8 cellular contexts compared by ENCODE assay signal in genomic region chr1:1371741-1372711, GRCh38. TPM values are rescaled to one million over a fixed set of nuclear protein-coding genes. Genes with fewer than 3 reads are reported as not detected.
DNase-seq lines count a peak whose midpoint lies in the region; ATAC-seq and TF ChIP-seq lines count a peak whose summit lies in the region.

No MANE protein-coding gene starts in this region.

- peak overlapping the region; percentile 80 for H3K4me3 Mint-ChIP-seq in CD4-positive, alpha-beta T cell
- no peak overlapping the region; the same call in 1 of the 2 replicates for H3K4me3 Mint-ChIP-seq in HFFc6
- peak overlapping the region; percentile 67 for H3K4me3 Mint-ChIP-seq in activated T-helper 2 cell treated with anti-CD3 and anti-CD28 coated beads, Interferon-gamma antibody, Interleukin-2, Interleukin-4, amounts not matched to agents 10 μg/mL and 5 μg/mL and 100 μg/mL, durations not matched to agents 14 hours and 24 hours and 36 hours (ENCODE audit: low read depth)

- H3K4me1 Mint-ChIP-seq in CD4-positive, alpha-beta T cell (ENCODE audit: low read depth), result peaks cover 43% of the 10 kb centered on the region
- H3K4me1 Mint-ChIP-seq in HFFc6 (ENCODE audit: low read depth), result peaks cover 11% of the 10 kb centered on the region; the same call in 1 of the 2 replicates
- peaks cover 16% of the 10 kb centered on the region for H3K4me1 Mint-ChIP-seq in activated T-helper 2 cell treated with anti-CD3 and anti-CD28 coated beads, Interferon-gamma antibody, Interleukin-2, Interleukin-4, amounts not matched to agents 10 μg/mL and 5 μg/mL and 100 μg/mL, durations not matched to agents 14 hours and 24 hours and 36 hours (ENCODE audit: low read depth)

- H3K27me3 Mint-ChIP-seq in CD4-positive, alpha-beta T cell, result no peaks in the 10 kb centered on the region
- no peaks in the 10 kb centered on the region for H3K27me3 Mint-ChIP-seq in HFFc6 (ENCODE audit: insufficient read depth)
- no peaks in the 10 kb centered on the region for H3K27me3 Mint-ChIP-seq in activated T-helper 2 cell treated with anti-CD3 and anti-CD28 coated beads, Interferon-gamma antibody, Interleukin-2, Interleukin-4, amounts not matched to agents 10 μg/mL and 5 μg/mL and 100 μg/mL, durations not matched to agents 14 hours and 24 hours and 36 hours (ENCODE audit: low read depth)

- H3K27ac ChIP-seq in CD4-positive, alpha-beta T cell (ENCODE audit: low read depth, low read length), result no peak overlapping the region
- H3K27ac ChIP-seq in sigmoid colon, result peak overlapping the region; percentile 17 to 58 (median 31)

- 30 to 33% methylated on average over 26 of the region's 26 CpGs for WGBS in sigmoid colon, 2 donors

- peaks cover 2 to 41% (median 34%) of the 10 kb centered on the region in 4 donors for H3K4me1 ChIP-seq in sigmoid colon

- intact Hi-C loops in CD4-positive, alpha-beta T cell (cut with DNase I, micrococcal nuclease), result loop anchor here (1.0 to 10.0 kb wide), 6 partner anchors 17 to 339 kb away; partner anchors contain the start of genes ACAP3 (in 1 of the 2), DVL1 (in 1 of the 2) and PUSL1 (in 1 of the 2)
- intact Hi-C loops in activated T-helper 2 cell treated with anti-CD3 and anti-CD28 coated beads, Interferon-gamma antibody, Interleukin-2, Interleukin-4, amounts not matched to agents 10 μg/mL and 5 μg/mL and 100 μg/mL, durations not matched to agents 14 hours and 24 hours and 36 hours (cut with micrococcal nuclease), result loop anchor here (10.0 kb wide), 1 partner anchor 67 kb away; the partner anchor contains the start of genes ACAP3 and PUSL1
- intact Hi-C loops in sigmoid colon (cut with DNase I), result loop anchor here (2.0 kb wide), 1 partner anchor 23 kb away; the partner anchor contains the start of gene DVL1

- no peak overlapping the region for H3K4me3 ChIP-seq in sigmoid colon

- no peaks in the 10 kb centered on the region for H3K9me3 ChIP-seq in CD4-positive, alpha-beta T cell (ENCODE audit: control insufficient read depth, low read length)
- no peaks in the 10 kb centered on the region for H3K9me3 ChIP-seq in sigmoid colon

- H3K27ac Mint-ChIP-seq in CD4-positive, alpha-beta T cell, result peak overlapping the region; percentile 88
- peak overlapping the region; percentile 59; the same call in 1 of the 2 replicates for H3K27ac Mint-ChIP-seq in HFFc6
- H3K27ac Mint-ChIP-seq in activated T-helper 2 cell treated with anti-CD3 and anti-CD28 coated beads, Interferon-gamma antibody, Interleukin-2, Interleukin-4, amounts not matched to agents 10 μg/mL and 5 μg/mL and 100 μg/mL, durations not matched to agents 14 hours and 24 hours and 36 hours, result peak overlapping the region; percentile 58

- no peaks in the 10 kb centered on the region for H3K27me3 ChIP-seq in CD4-positive, alpha-beta T cell (ENCODE audit: control insufficient read depth, insufficient read depth, low read length)
- no peaks in the 10 kb centered on the region for H3K27me3 ChIP-seq in sigmoid colon

- TF ChIP-seq POLR2A in sigmoid colon (IDR thresholded peaks at IDR 0.05), result no peak

- H3K36me3 ChIP-seq in sigmoid colon, result peaks cover 0 to 15% (median 4%) of the 10 kb centered on the region in 4 donors

- CTCF ChIA-PET in CD4-positive, alpha-beta T cell (lab: Charles Lee), result interaction anchor here (0.6 to 1.8 kb wide), 7 partner anchors 18 to 241 kb away, joined by 3 to 10 read pairs (median 3); partner anchors contain the start of gene CCNL2

- no peak for TF ChIP-seq EP300 in sigmoid colon (IDR thresholded peaks at IDR 0.05)

- POLR2A ChIA-PET in CD4-positive, alpha-beta T cell (lab: Charles Lee), result interaction anchor here (0.7 to 4.1 kb wide), 6 partner anchors 18 to 408 kb away, joined by 3 to 23 read pairs (median 5); partner anchors contain the start of genes CCNL2 and DVL1

- no peaks in the 10 kb centered on the region for H3K9me3 Mint-ChIP-seq in CD4-positive, alpha-beta T cell
- H3K9me3 Mint-ChIP-seq in HFFc6, result no peaks in the 10 kb centered on the region
- H3K9me3 Mint-ChIP-seq in activated T-helper 2 cell treated with anti-CD3 and anti-CD28 coated beads, Interferon-gamma antibody, Interleukin-2, Interleukin-4, amounts not matched to agents 10 μg/mL and 5 μg/mL and 100 μg/mL, durations not matched to agents 14 hours and 24 hours and 36 hours, result no peaks in the 10 kb centered on the region

- TF ChIP-seq CTCF in CD4-positive, alpha-beta T cell (IDR thresholded peaks at IDR 0.05), result peak; percentile 93
- TF ChIP-seq CTCF in HFFc6 (IDR thresholded peaks at IDR 0.05) (peak; percentile 98), sigmoid colon (IDR thresholded peaks at IDR 0.05) (peak; percentile 76 to 96 (median 86))

- ATAC-seq in CD4-positive, alpha-beta T cell (ENCODE audit: poor library complexity), result peak; percentile 26
- no peak for ATAC-seq in HG03520 (IDR thresholded peaks at IDR 0.05; ENCODE audit: unreplicated experiment)

- peak; percentile 64 to 82 (median 70) for DNase-seq in CD4-positive, alpha-beta T cell
- DNase-seq in HFFc6 (no peak), RPMI7951 (ENCODE audit: low read depth) (peak; percentile 55), germinal center (ENCODE audit: low spot score) (peak; percentile 87), sigmoid colon (peak; percentile 86), mesenteric fat pad (ENCODE audit: low spot score) (no peak)
- DNase-seq in activated T-helper 2 cell treated with anti-CD3 and anti-CD28 coated beads, Interferon-gamma antibody, Interleukin-2, Interleukin-4, amounts not matched to agents 10 μg/mL and 5 μg/mL and 100 μg/mL, durations not matched to agents 14 hours and 24 hours and 36 hours (ENCODE audit: low spot score), result peak; percentile 74

- H3K36me3 Mint-ChIP-seq in CD4-positive, alpha-beta T cell (ENCODE audit: low read depth), result peaks cover 10% of the 10 kb centered on the region
- H3K36me3 Mint-ChIP-seq in HFFc6 (ENCODE audit: low read depth), result no peaks in the 10 kb centered on the region
- H3K36me3 Mint-ChIP-seq in activated T-helper 2 cell treated with anti-CD3 and anti-CD28 coated beads, Interferon-gamma antibody, Interleukin-2, Interleukin-4, amounts not matched to agents 10 μg/mL and 5 μg/mL and 100 μg/mL, durations not matched to agents 14 hours and 24 hours and 36 hours (ENCODE audit: low read depth), result peaks cover 15% of the 10 kb centered on the region

RNA-seq across cellular contexts. Expression of gene AURKAIP1, which starts 3.0 kb away (rescaled TPM):
- total RNA-seq in CD4-positive, alpha-beta T cell, result 10 to 100 TPM; 59.2 to 64.6 TPM
- 100 to 1,000 TPM; 178 to 206 (median 196) TPM for total RNA-seq in HFFc6 (2021; fragmentation: NEBNext Ultra II Directional; extraction: Animal tissue kit (Norgen Biotek cat#: 25700))
- total RNA-seq in RPMI7951 (2014; rRNA removed; shearing (Covaris generic)), result 141 and 204 TPM in 2 replicates
- 133 TPM in 2 replicates for total RNA-seq in activated T-helper 2 cell treated with anti-CD3 and anti-CD28 coated beads, Interferon-gamma antibody, Interleukin-2, Interleukin-4, amounts not matched to agents 10 μg/mL and 5 μg/mL and 100 μg/mL, durations not matched to agents 14 hours and 24 hours and 36 hours
- 100 to 1,000 TPM in 3 of 4 donors, 10 to 100 TPM in 1; 89.3 to 143 (median 124) TPM for total RNA-seq in sigmoid colon
- 100 to 1,000 TPM; 263 to 288 (median 271) TPM for polyA plus RNA-seq in sigmoid colon
- total RNA-seq in mesenteric fat pad, result 120 TPM

RNA-seq across cellular contexts. Expression of gene MXRA8, which starts 13.7 kb away (rescaled TPM):
- total RNA-seq in CD4-positive, alpha-beta T cell, result 1 to 10 TPM; 1.6 to 2.9 TPM
- total RNA-seq in HFFc6 (2021; fragmentation: NEBNext Ultra II Directional; extraction: Animal tissue kit (Norgen Biotek cat#: 25700)), result 100 to 1,000 TPM; 438 to 570 (median 524) TPM
- total RNA-seq in RPMI7951 (2014; rRNA removed; shearing (Covaris generic)), result 4.0 and 4.1 TPM in 2 replicates
- total RNA-seq in activated T-helper 2 cell treated with anti-CD3 and anti-CD28 coated beads, Interferon-gamma antibody, Interleukin-2, Interleukin-4, amounts not matched to agents 10 μg/mL and 5 μg/mL and 100 μg/mL, durations not matched to agents 14 hours and 24 hours and 36 hours, result 0.21 TPM in 1 of 2 replicates, not detected in the other
- 100 to 1,000 TPM in 3 of 4 donors, 10 to 100 TPM in 1; 78.8 to 234 (median 114) TPM for total RNA-seq in sigmoid colon
- 10 to 100 TPM in 2 of 3 donors, 1 to 10 TPM in 1; 2.8 to 26.2 (median 22.2) TPM for polyA plus RNA-seq in sigmoid colon
- 109 TPM for total RNA-seq in mesenteric fat pad

RNA-seq across cellular contexts. Expression of gene DVL1, which starts 22.8 kb away (rescaled TPM):
- 10 to 100 TPM; 44.9 to 45.5 TPM for total RNA-seq in CD4-positive, alpha-beta T cell
- 10 to 100 TPM; 73.8 to 96.6 (median 74.5) TPM for total RNA-seq in HFFc6 (2021; fragmentation: NEBNext Ultra II Directional; extraction: Animal tissue kit (Norgen Biotek cat#: 25700))
- total RNA-seq in RPMI7951 (2014; rRNA removed; shearing (Covaris generic)), result 24.0 and 36.5 TPM in 2 replicates
- 53.8 and 60.7 TPM in 2 replicates for total RNA-seq in activated T-helper 2 cell treated with anti-CD3 and anti-CD28 coated beads, Interferon-gamma antibody, Interleukin-2, Interleukin-4, amounts not matched to agents 10 μg/mL and 5 μg/mL and 100 μg/mL, durations not matched to agents 14 hours and 24 hours and 36 hours
- total RNA-seq in sigmoid colon (10 to 100 TPM; 50.7 to 85.0 (median 61.9) TPM), mesenteric fat pad (52.1 TPM)
- 10 to 100 TPM; 25.8 to 59.9 (median 36.3) TPM for polyA plus RNA-seq in sigmoid colon

RNA-seq across cellular contexts. Expression of gene CCNL2, which starts 27.1 kb away (rescaled TPM):
- total RNA-seq in CD4-positive, alpha-beta T cell, result 100 to 1,000 TPM; 274 to 281 TPM
- total RNA-seq in HFFc6 (2021; fragmentation: NEBNext Ultra II Directional; extraction: Animal tissue kit (Norgen Biotek cat#: 25700)), result 100 to 1,000 TPM in 5 of 6 experiments, 10 to 100 TPM in 1; 96.2 to 115 (median 104) TPM
- total RNA-seq in RPMI7951 (2014; rRNA removed; shearing (Covaris generic)), result 62.8 and 66.2 TPM in 2 replicates
- 123 and 124 TPM in 2 replicates for total RNA-seq in activated T-helper 2 cell treated with anti-CD3 and anti-CD28 coated beads, Interferon-gamma antibody, Interleukin-2, Interleukin-4, amounts not matched to agents 10 μg/mL and 5 μg/mL and 100 μg/mL, durations not matched to agents 14 hours and 24 hours and 36 hours
- total RNA-seq in sigmoid colon (100 to 1,000 TPM; 139 to 375 (median 173) TPM), mesenteric fat pad (162 TPM)
- 10 to 100 TPM; 15.0 to 99.6 (median 16.2) TPM for polyA plus RNA-seq in sigmoid colon

RNA-seq across cellular contexts. Expression of gene MRPL20, which starts 35.1 kb away (rescaled TPM):
- 100 to 1,000 TPM in 1 of 2 experiments, 10 to 100 TPM in 1; 99.9 to 103 TPM for total RNA-seq in CD4-positive, alpha-beta T cell
- total RNA-seq in HFFc6 (2021; fragmentation: NEBNext Ultra II Directional; extraction: Animal tissue kit (Norgen Biotek cat#: 25700)), result 100 to 1,000 TPM; 131 to 154 (median 141) TPM
- total RNA-seq in RPMI7951 (2014; rRNA removed; shearing (Covaris generic)), result 227 and 241 TPM in 2 replicates
- 143 and 154 TPM in 2 replicates for total RNA-seq in activated T-helper 2 cell treated with anti-CD3 and anti-CD28 coated beads, Interferon-gamma antibody, Interleukin-2, Interleukin-4, amounts not matched to agents 10 μg/mL and 5 μg/mL and 100 μg/mL, durations not matched to agents 14 hours and 24 hours and 36 hours
- total RNA-seq in sigmoid colon (100 to 1,000 TPM; 133 to 235 (median 206) TPM), mesenteric fat pad (122 TPM)
- polyA plus RNA-seq in sigmoid colon, result 100 to 1,000 TPM; 155 to 216 (median 171) TPM

Comparison
In these comparisons a context has a peak if more than half of its experiments do, and no peak if none do; other contexts are left out.
1. DNase-seq: peak in CD4-positive, alpha-beta T cell (10 of 10), RPMI7951 (single experiment), activated T-helper 2 cell treated with anti-CD3 and anti-CD28 coated beads, Interferon-gamma antibody, Interleukin-2, Interleukin-4, amounts not matched to agents 10 μg/mL and 5 μg/mL and 100 μg/mL, durations not matched to agents 14 hours and 24 hours and 36 hours (single experiment), germinal center (single experiment) and sigmoid colon (single experiment); none in HFFc6 (single experiment) and mesenteric fat pad (single experiment).
2. RNA of gene MXRA8, which starts 13.7 kb away (total RNA-seq): 438 to 570 TPM in HFFc6, 78.8 to 234 TPM in sigmoid colon and 109 TPM in mesenteric fat pad (single experiment); 4.0 to 4.1 TPM in RPMI7951, 1.6 to 2.9 TPM in CD4-positive, alpha-beta T cell and 0.21 TPM in activated T-helper 2 cell treated with anti-CD3 and anti-CD28 coated beads, Interferon-gamma antibody, Interleukin-2, Interleukin-4, amounts not matched to agents 10 μg/mL and 5 μg/mL and 100 μg/mL, durations not matched to agents 14 hours and 24 hours and 36 hours; every median in the first group is over 10 times any median in the second.
3. Peak in every context shown above with its lines, with median percentiles within 50 percentile points of each other: H3K27ac Mint-ChIP-seq and CTCF ChIP-seq.